ENCODE assay signal across 1 cellular context in the genomic region with DNA sequence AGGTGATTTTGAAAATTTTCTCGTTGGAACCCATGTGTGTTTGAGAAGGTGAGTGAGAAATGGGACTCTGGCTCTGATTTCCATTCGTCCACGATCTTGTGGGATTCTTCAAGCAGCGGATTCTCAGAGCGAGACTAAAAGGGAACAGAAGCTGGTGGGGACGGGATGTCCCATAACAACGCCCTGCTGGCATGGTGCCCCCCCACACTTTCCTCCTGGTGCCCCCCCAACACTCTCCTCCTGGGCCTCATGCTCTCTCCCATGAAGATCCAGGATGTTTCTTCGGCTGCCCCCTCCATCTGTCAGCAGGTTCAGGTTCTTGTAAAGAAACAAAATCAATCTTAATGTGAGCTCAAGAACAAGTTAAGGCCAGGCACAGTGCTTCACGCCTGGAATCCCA.
TF ChIP-seq lines count a peak whose summit lies in the region.

No MANE protein-coding gene starts in this region.

TF ChIP-seq in K562, 482 proteins besides CTCF, POLR2A, EP300 and RAD21 (continued from another document):
- TF ChIP-seq, protein P1, sequence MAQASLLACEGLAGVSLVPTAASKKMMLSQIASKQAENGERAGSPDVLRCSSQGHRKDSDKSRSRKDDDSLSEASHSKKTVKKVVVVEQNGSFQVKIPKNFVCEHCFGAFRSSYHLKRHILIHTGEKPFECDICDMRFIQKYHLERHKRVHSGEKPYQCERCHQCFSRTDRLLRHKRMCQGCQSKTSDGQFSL (CRISPR knock-in tag; IDR thresholded peaks at IDR 0.05), result 0 out of 2 replicates have a peak, but pooled peaks have one; percentile 29
- TF ChIP-seq, protein P1 (tag; IDR thresholded peaks at IDR 0.05), result peak in 1 of 2 experiments; percentile 62; a peak in 1 of 4 replicates
